ENCODE assay signal across 2 cellular contexts in genomic region chr7:101160917-101161316, GRCh38.
TF ChIP-seq lines count a peak whose summit lies in the region.

No MANE protein-coding gene starts in this region.

TF ChIP-seq in SK-N-SH, 30 proteins besides CTCF, POLR2A, EP300 and RAD21 (continued from another document):
- TF ChIP-seq, protein P1, sequence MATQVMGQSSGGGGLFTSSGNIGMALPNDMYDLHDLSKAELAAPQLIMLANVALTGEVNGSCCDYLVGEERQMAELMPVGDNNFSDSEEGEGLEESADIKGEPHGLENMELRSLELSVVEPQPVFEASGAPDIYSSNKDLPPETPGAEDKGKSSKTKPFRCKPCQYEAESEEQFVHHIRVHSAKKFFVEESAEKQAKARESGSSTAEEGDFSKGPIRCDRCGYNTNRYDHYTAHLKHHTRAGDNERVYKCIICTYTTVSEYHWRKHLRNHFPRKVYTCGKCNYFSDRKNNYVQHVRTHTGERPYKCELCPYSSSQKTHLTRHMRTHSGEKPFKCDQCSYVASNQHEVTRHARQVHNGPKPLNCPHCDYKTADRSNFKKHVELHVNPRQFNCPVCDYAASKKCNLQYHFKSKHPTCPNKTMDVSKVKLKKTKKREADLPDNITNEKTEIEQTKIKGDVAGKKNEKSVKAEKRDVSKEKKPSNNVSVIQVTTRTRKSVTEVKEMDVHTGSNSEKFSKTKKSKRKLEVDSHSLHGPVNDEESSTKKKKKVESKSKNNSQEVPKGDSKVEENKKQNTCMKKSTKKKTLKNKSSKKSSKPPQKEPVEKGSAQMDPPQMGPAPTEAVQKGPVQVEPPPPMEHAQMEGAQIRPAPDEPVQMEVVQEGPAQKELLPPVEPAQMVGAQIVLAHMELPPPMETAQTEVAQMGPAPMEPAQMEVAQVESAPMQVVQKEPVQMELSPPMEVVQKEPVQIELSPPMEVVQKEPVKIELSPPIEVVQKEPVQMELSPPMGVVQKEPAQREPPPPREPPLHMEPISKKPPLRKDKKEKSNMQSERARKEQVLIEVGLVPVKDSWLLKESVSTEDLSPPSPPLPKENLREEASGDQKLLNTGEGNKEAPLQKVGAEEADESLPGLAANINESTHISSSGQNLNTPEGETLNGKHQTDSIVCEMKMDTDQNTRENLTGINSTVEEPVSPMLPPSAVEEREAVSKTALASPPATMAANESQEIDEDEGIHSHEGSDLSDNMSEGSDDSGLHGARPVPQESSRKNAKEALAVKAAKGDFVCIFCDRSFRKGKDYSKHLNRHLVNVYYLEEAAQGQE (IDR thresholded peaks at IDR 0.05; ENCODE audit: low read depth, low read length) = no peak
- TF ChIP-seq ELF1 (IDR thresholded peaks at IDR 0.05) = no peak
- TF ChIP-seq JUND (IDR thresholded peaks at IDR 0.05) = no peak
- no peak for TF ChIP-seq CHD2 (IDR thresholded peaks at IDR 0.05; ENCODE audit: low read length, partially characterized antibody)
- no peak for TF ChIP-seq NRF1 (IDR thresholded peaks at IDR 0.05; ENCODE audit: low read depth, low read length)
- no peak for TF ChIP-seq SMC3 (IDR thresholded peaks at IDR 0.05; ENCODE audit: low read depth, low read length)
- TF ChIP-seq, protein P2, sequence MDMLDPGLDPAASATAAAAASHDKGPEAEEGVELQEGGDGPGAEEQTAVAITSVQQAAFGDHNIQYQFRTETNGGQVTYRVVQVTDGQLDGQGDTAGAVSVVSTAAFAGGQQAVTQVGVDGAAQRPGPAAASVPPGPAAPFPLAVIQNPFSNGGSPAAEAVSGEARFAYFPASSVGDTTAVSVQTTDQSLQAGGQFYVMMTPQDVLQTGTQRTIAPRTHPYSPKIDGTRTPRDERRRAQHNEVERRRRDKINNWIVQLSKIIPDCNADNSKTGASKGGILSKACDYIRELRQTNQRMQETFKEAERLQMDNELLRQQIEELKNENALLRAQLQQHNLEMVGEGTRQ (IDR thresholded peaks at IDR 0.05; ENCODE audit: borderline replicate concordance, low read depth, low read length) = no peak
- no peak for TF ChIP-seq RFX5 (IDR thresholded peaks at IDR 0.05; ENCODE audit: low read length)
- TF ChIP-seq FOXJ3 (CRISPR knock-in tag; IDR thresholded peaks at IDR 0.05) = no peak
- TF ChIP-seq POLR2AphosphoS5 (IDR thresholded peaks at IDR 0.05; ENCODE audit: low read depth, low read length) = no peak
- TF ChIP-seq EZH2phosphoT487 (IDR thresholded peaks at IDR 0.05; ENCODE audit: borderline replicate concordance, low read depth) = no peak

TF ChIP-seq in SK-N-SH treated with all-trans-retinoic acid at 6 μM for 48 hours, 23 proteins besides CTCF, POLR2A, EP300 and RAD21 (continued from another document):
- TF ChIP-seq BACH2 (CRISPR knock-in tag; IDR thresholded peaks at IDR 0.05; ENCODE audit: borderline replicate concordance) (no peak), ZNF565 (CRISPR knock-in tag; conservative IDR thresholded peaks at IDR 0.05; ENCODE audit: low read depth) (no peak), POU6F1 (CRISPR knock-in tag; IDR thresholded peaks at IDR 0.05; ENCODE audit: borderline replicate concordance, low read depth) (no peak), CSDC2 (CRISPR knock-in tag; IDR thresholded peaks at IDR 0.05) (no peak), SNAI2 (CRISPR knock-in tag; IDR thresholded peaks at IDR 0.05) (no peak)
- TF ChIP-seq, protein P3, sequence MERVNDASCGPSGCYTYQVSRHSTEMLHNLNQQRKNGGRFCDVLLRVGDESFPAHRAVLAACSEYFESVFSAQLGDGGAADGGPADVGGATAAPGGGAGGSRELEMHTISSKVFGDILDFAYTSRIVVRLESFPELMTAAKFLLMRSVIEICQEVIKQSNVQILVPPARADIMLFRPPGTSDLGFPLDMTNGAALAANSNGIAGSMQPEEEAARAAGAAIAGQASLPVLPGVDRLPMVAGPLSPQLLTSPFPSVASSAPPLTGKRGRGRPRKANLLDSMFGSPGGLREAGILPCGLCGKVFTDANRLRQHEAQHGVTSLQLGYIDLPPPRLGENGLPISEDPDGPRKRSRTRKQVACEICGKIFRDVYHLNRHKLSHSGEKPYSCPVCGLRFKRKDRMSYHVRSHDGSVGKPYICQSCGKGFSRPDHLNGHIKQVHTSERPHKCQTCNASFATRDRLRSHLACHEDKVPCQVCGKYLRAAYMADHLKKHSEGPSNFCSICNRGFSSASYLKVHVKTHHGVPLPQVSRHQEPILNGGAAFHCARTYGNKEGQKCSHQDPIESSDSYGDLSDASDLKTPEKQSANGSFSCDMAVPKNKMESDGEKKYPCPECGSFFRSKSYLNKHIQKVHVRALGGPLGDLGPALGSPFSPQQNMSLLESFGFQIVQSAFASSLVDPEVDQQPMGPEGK (CRISPR knock-in tag; IDR thresholded peaks at IDR 0.05; ENCODE audit: borderline replicate concordance) = no peak
